In genomic region chrX:25015486-25016360, GRCh38 we compare ENCODE assay signal across 9 cellular contexts. TPM values are rescaled to one million over a fixed set of nuclear protein-coding genes. Genes with fewer than 3 reads are reported as not detected.
DNase-seq lines count a peak whose midpoint lies in the region; ATAC-seq, FAIRE-seq and TF ChIP-seq lines count a peak whose summit lies in the region.
"Had no signal": no experiment of that assay in that cellular context is flagged by ENCODE, and none has a peak within 500 bp of the region (broad histone marks: within the 10 kb centered on the region; RNA-seq: fewer than 3 reads in every experiment).

TSS of gene ARX (minus strand) at chrX:25015965. CDS start at chrX:25015737, 228 bp downstream.

- H3K36me3 Mint-ChIP-seq in MCF 10A (ENCODE audit: insufficient read depth, unreplicated experiment) (no peaks in the 10 kb centered on the region), chondrocyte (ENCODE audit: low read depth) (peaks cover 1% of the 10 kb centered on the region), type B pancreatic cell (no peaks in the 10 kb centered on the region)

- in situ Hi-C loops in mammary epithelial cell (cut with MboI; ENCODE audit: low sequenced_read_pairs in 2 of 2) (no loop called here), HepG2 (cut with HindIII; ENCODE audit: extremely low pct_ligation_motif_present, low pct_unique_long_range_greater_than_20kb) (no loop called here)

- ATAC-seq in HepG2 = peak; percentile 91

- H3K27ac ChIP-seq in mammary epithelial cell (ENCODE audit: insufficient read depth, low read depth, low read length) (no peak within 1 kb of the TSS), HepG2 (ENCODE audit: extremely low read length, insufficient read depth, low read length) (no peak within 1 kb of the TSS)
- H3K27ac ChIP-seq: VCaP had no signal

- no peak for TF ChIP-seq EP300 in HepG2 (IDR thresholded peaks at IDR 0.05; ENCODE audit: low read depth in 2 of 2, low read length in 2 of 2)
- TF ChIP-seq EP300 in HepG2 (CRISPR knock-in tag; IDR thresholded peaks at IDR 0.05; ENCODE audit: borderline replicate concordance) = no peak

- no peak within 1 kb of the TSS for H3K4me3 Mint-ChIP-seq in MCF 10A (ENCODE audit: unreplicated experiment)
- H3K4me3 Mint-ChIP-seq in chondrocyte (ENCODE audit: unreplicated experiment) = peak within 1 kb of the TSS; percentile 42
- H3K4me3 Mint-ChIP-seq in type B pancreatic cell = peak within 1 kb of the TSS; percentile 76

- H3K4me2 ChIP-seq in mammary epithelial cell (ENCODE audit: insufficient read depth, low read depth, low read length) (peak within 1 kb of the TSS; percentile 46), HepG2 (ENCODE audit: low read depth, low read length) (peak within 1 kb of the TSS; percentile 27; the same call in 1 of the 2 replicates)

- H3K4me3 ChIP-seq in mammary epithelial cell (replicated peaks in 1 of 3; ENCODE audit: insufficient read depth in 1 of 3, low read depth in 2 of 3, low read length in 3 of 3) (no peak within 1 kb of the TSS), HepG2 (replicated peaks in 1 of 3; ENCODE audit: insufficient read depth in 1 of 3, low read depth in 2 of 3, low read length in 3 of 3) (no peak within 1 kb of the TSS; a peak in 1 of 6 replicates)

- TF ChIP-seq RAD21 in HepG2 (CRISPR knock-in tag; IDR thresholded peaks at IDR 0.05) = no peak

- dilution Hi-C loops in mammary epithelial cell (cut with HindIII; ENCODE audit: low sequenced_read_pairs) = no loop called here

- TF ChIP-seq POLR2A in HepG2 (IDR thresholded peaks at IDR 0.05; ENCODE audit: insufficient read depth in 1 of 2, low read depth in 2 of 2, low read length in 2 of 2) = no peak

- TF ChIP-seq CTCF in mammary epithelial cell (conservative IDR thresholded peaks at IDR 0.05 in 1 of 2, IDR thresholded peaks at IDR 0.05 in 1 of 2; ENCODE audit: extremely low read depth in 1 of 2, insufficient read depth in 1 of 2, low read depth in 1 of 2, low read length in 2 of 2) (no peak), MCF 10A (IDR thresholded peaks at IDR 0.05; ENCODE audit: unreplicated experiment) (no peak), chondrocyte (IDR thresholded peaks at IDR 0.05) (no peak), HepG2 (CRISPR knock-in tag; IDR thresholded peaks at IDR 0.05) (no peak), type B pancreatic cell (conservative IDR thresholded peaks at IDR 0.05) (no peak)

- no peak for FAIRE-seq in HepG2 (lab: Jason Lieb, UNC)

- BruUV-seq in mammary epithelial cell (replicated peaks; lab: Mats Ljungman, UMichigan) = no TSS peak
- BruUV-seq in MCF 10A (replicated peaks; lab: Mats Ljungman, UMichigan) = no TSS peak
- no TSS peak for BruUV-seq in HepG2 (replicated peaks; lab: Mats Ljungman, UMichigan)

- H3K9me3 ChIP-seq in mammary epithelial cell (replicated peaks; ENCODE audit: insufficient read depth, low read length) (peaks cover 3% of the 10 kb centered on the region), HepG2 (ENCODE audit: low read length) (no peaks in the 10 kb centered on the region)

- CTCF ChIA-PET in mammary epithelial cell (lab: Charles Lee; ENCODE audit: low non-redundant PET) = interaction anchor here (0.7 kb wide), 1 partner anchor 18 kb away, joined by 5 read pairs; no protein-coding TSS in a partner anchor
- CTCF ChIA-PET in MCF 10A (lab: Yijun Ruan, JAX) = no interaction called here
- CTCF ChIA-PET in HepG2 (lab: Yijun Ruan, JAX; ENCODE audit: low intra/inter-chr PET ratio, low total read pairs) = no interaction called here

- intact Hi-C loops in mammary epithelial cell (cut with micrococcal nuclease) (no loop called here), MCF 10A (cut with micrococcal nuclease) (no loop called here), HepG2 (cut with micrococcal nuclease; ENCODE audit: unreplicated experiment) (no loop called here)

- H3K27me3 ChIP-seq in mammary epithelial cell (ENCODE audit: insufficient read depth, low read length) (peaks cover 37% of the 10 kb centered on the region), HepG2 (ENCODE audit: control insufficient read depth in 1 of 2, insufficient read depth in 2 of 2, low read length in 2 of 2) (peaks cover 6 to 58% of the 10 kb centered on the region in 2 experiments)

- peaks cover 15% of the 10 kb centered on the region for H3K4me1 ChIP-seq in mammary epithelial cell (ENCODE audit: insufficient read depth, low read length)
- H3K4me1 ChIP-seq in HepG2 (ENCODE audit: insufficient read depth, low read length) = peaks cover 16% of the 10 kb centered on the region

- H3K27ac Mint-ChIP-seq in MCF 10A (ENCODE audit: low read depth, unreplicated experiment) (no peak within 1 kb of the TSS), chondrocyte (ENCODE audit: unreplicated experiment) (no peak within 1 kb of the TSS), type B pancreatic cell (peak within 1 kb of the TSS; percentile 34)

- H3K9me3 Mint-ChIP-seq in MCF 10A (ENCODE audit: unreplicated experiment) (no peaks in the 10 kb centered on the region), chondrocyte (ENCODE audit: low read depth) (no peaks in the 10 kb centered on the region), type B pancreatic cell (no peaks in the 10 kb centered on the region)

- H3K9ac ChIP-seq in mammary epithelial cell (ENCODE audit: insufficient read depth, low read length) (no peak within 1 kb of the TSS), HepG2 (ENCODE audit: insufficient read depth, low read depth, low read length) (no peak within 1 kb of the TSS)

- H3K36me3 ChIP-seq in mammary epithelial cell (ENCODE audit: insufficient read depth, low read length) (no peaks in the 10 kb centered on the region), HepG2 (replicated peaks in 1 of 2; ENCODE audit: control insufficient read depth in 1 of 2, insufficient read depth in 2 of 2, low read length in 2 of 2) (no peaks in the 10 kb centered on the region)

- peaks cover 52% of the 10 kb centered on the region for H3K27me3 Mint-ChIP-seq in MCF 10A (ENCODE audit: insufficient read depth, unreplicated experiment)
- H3K27me3 Mint-ChIP-seq in chondrocyte (ENCODE audit: low read depth) = peaks cover 77% of the 10 kb centered on the region
- peaks cover 93% of the 10 kb centered on the region for H3K27me3 Mint-ChIP-seq in type B pancreatic cell

- 44% methylated on average over 40 of the region's 58 CpGs for WGBS in mammary epithelial cell (ENCODE audit: low coverage, missing lambda C conversion rate)
- WGBS in HepG2 (ENCODE audit: low lambda C conversion rate) = 39% methylated on average over 13 of the region's 58 CpGs

- POLR2A ChIA-PET in MCF 10A (lab: Yijun Ruan, JAX) = interaction anchor here (0.7 kb wide), 1 partner anchor 253 kb away, joined by 4 read pairs; no protein-coding TSS in a partner anchor
- POLR2A ChIA-PET in HepG2 (lab: Yijun Ruan, JAX) = no interaction called here

- DNase-seq in mammary epithelial cell = peak; percentile 68
- no peak for DNase-seq in MCF 10A (ENCODE audit: unreplicated experiment)
- DNase-seq in NCI-H1092 (lab: John Stamatoyannopoulos, UW) = peak; percentile 46
- no peak for DNase-seq in chondrocyte (ENCODE audit: low spot score)
- DNase-seq in HepG2 (ENCODE audit: low spot score) = peak; percentile 43
- no peak for DNase-seq in type B pancreatic cell (ENCODE audit: extremely low spot score, unreplicated experiment)
- DNase-seq in NCI-H187 (lab: John Stamatoyannopoulos, UW) = no peak
- DNase-seq in Kasumi-1 (lab: John Stamatoyannopoulos, UW) = no peak

- H3K79me2 ChIP-seq in mammary epithelial cell (ENCODE audit: insufficient read depth, low read length) (no peaks in the 10 kb centered on the region), HepG2 (ENCODE audit: insufficient read depth, low read length) (no peaks in the 10 kb centered on the region)

- H2AFZ ChIP-seq in mammary epithelial cell (ENCODE audit: low read depth, low read length) (peak within 1 kb of the TSS; percentile 39), HepG2 (ENCODE audit: low read length) (no peak within 1 kb of the TSS)

- H3K4me1 Mint-ChIP-seq in MCF 10A (ENCODE audit: insufficient read depth, unreplicated experiment) = peaks cover 5% of the 10 kb centered on the region
- H3K4me1 Mint-ChIP-seq in chondrocyte (ENCODE audit: low read depth) = peaks cover 39% of the 10 kb centered on the region
- H3K4me1 Mint-ChIP-seq in type B pancreatic cell (ENCODE audit: unreplicated experiment) = peaks cover 20% of the 10 kb centered on the region

- H4K20me1 ChIP-seq in mammary epithelial cell (ENCODE audit: insufficient read depth, low read length) (no peaks in the 10 kb centered on the region), HepG2 (ENCODE audit: insufficient read depth, low read length) (no peaks in the 10 kb centered on the region)

RNA-seq across cellular contexts. Expression of gene ARX, which starts in this region (rescaled TPM):
- total RNA-seq in mammary epithelial cell (not detected), MCF 10A (2022) (0.10 TPM in 1 of 2 replicates, not detected in the other), chondrocyte (not detected in 3 replicates), HepG2 (2016; rRNA removed; fragmentation: Illumina TruSeq; extraction: Trizol) (not detected in 2 replicates), type B pancreatic cell (ENCODE audit: low replicate concordance) (12.1 and 12.4 TPM in 2 replicates)
- polyA plus RNA-seq in mammary epithelial cell (not detected), HepG2 (2011; rRNA removed) (not detected in 2 replicates)
- not detected for polyA minus RNA-seq in mammary epithelial cell
- not detected in 2 replicates for total RNA-seq in HepG2 (2016; cell fraction: cytosol; rRNA removed; fragmentation: Illumina TruSeq; extraction: Trizol; ENCODE audit: low read depth)
- total RNA-seq in HepG2 (2016; cell fraction: insoluble cytoplasmic fraction; rRNA removed; fragmentation: Illumina TruSeq; extraction: Trizol) = not detected in 2 replicates
- total RNA-seq in HepG2 (2016; cell fraction: membrane; rRNA removed; fragmentation: Illumina TruSeq; extraction: Trizol) = not detected in 2 replicates
- total RNA-seq in HepG2 (2016; cell fraction: nucleus; rRNA removed; fragmentation: Illumina TruSeq; extraction: Trizol) = not detected in 2 replicates
- not detected in 2 replicates for polyA plus RNA-seq in HepG2 (2011; cell fraction: cytosol; rRNA removed)
- polyA plus RNA-seq in HepG2 (2011; cell fraction: nucleus; rRNA removed) = not detected in 2 replicates
- polyA plus RNA-seq in HepG2 (2012) = not detected in 2 replicates
- not detected in 2 replicates for polyA plus RNA-seq in HepG2 (2016; cell fraction: cytosol; fragmentation: Illumina TruSeq; extraction: Trizol; ENCODE audit: low read depth)
- polyA plus RNA-seq in HepG2 (2016; cell fraction: insoluble cytoplasmic fraction; fragmentation: Illumina TruSeq; extraction: Trizol; ENCODE audit: low read depth) = not detected in 2 replicates
- not detected in 2 replicates for polyA plus RNA-seq in HepG2 (2016; cell fraction: membrane; fragmentation: Illumina TruSeq; extraction: Trizol; ENCODE audit: low read depth)
- polyA plus RNA-seq in HepG2 (2016; cell fraction: nucleus; fragmentation: Illumina TruSeq; extraction: Trizol; ENCODE audit: insufficient read depth, low read depth) = not detected in 2 replicates
- not detected in 2 replicates for polyA minus RNA-seq in HepG2 (2011; rRNA and poly(A)+ RNA removed; ENCODE audit: low replicate concordance)
- not detected in 2 replicates for polyA minus RNA-seq in HepG2 (2011; cell fraction: cytosol; rRNA and poly(A)+ RNA removed)
- polyA minus RNA-seq in HepG2 (2011; cell fraction: nucleus; rRNA and poly(A)+ RNA removed) = not detected in 2 replicates

Comparison
In these comparisons a context has a peak if more than half of its experiments do, and no peak if none do; other contexts are left out.
1. RNA of gene ARX (total RNA-seq): 12.1 to 12.4 TPM in type B pancreatic cell; 0.10 TPM in MCF 10A, not detected in mammary epithelial cell, not detected in chondrocyte and not detected in HepG2; every median in the first group is over 10 times any median in the second.
2. Peak in DNase-seq and H3K4me2 ChIP-seq in mammary epithelial cell; RNA of the gene not detected or under 1 TPM.
3. Peak in DNase-seq, ATAC-seq and H3K4me2 ChIP-seq in HepG2; RNA of the gene not detected or under 1 TPM.